ENCODE assay signal across 7 cellular contexts in genomic region chr21:38352536-38353219, GRCh38.
DNase-seq lines count a peak whose midpoint lies in the region; ATAC-seq, FAIRE-seq and TF ChIP-seq lines count a peak whose summit lies in the region.

No MANE protein-coding gene starts in this region.

- no peak overlapping the region for H3K23ac ChIP-seq in H1 (ENCODE audit: insufficient read length)
- no peak overlapping the region for H3K23ac ChIP-seq in mesenchymal stem cell (ENCODE audit: low read length in 2 of 2)

- no peaks in the 10 kb centered on the region for H3K23me2 ChIP-seq in H1 (ENCODE audit: low read depth, low read length)

- peak; percentile 91 to 92 for TF ChIP-seq RAD21 in H1 (IDR thresholded peaks at IDR 0.05 in 1 of 2, conservative IDR thresholded peaks at IDR 0.05 in 1 of 2; ENCODE audit: low read depth in 2 of 2, low read length in 2 of 2)

- H3K9ac ChIP-seq in H1 (replicated peaks in 1 of 4; ENCODE audit: extremely low read depth in 1 of 4, low read depth in 3 of 4, low read length in 3 of 4) (no peak overlapping the region), mesenchymal stem cell (ENCODE audit: low read length) (peak overlapping the region; percentile 91)

- H4K91ac ChIP-seq in H1 (replicated peaks; ENCODE audit: insufficient read length, low read length) = no peak overlapping the region
- no peak overlapping the region for H4K91ac ChIP-seq in mesenchymal stem cell (ENCODE audit: low read length)

- in situ Hi-C loops in GM13976 (cut with MboI; ENCODE audit: low sequenced_read_pairs, unreplicated experiment) = loop anchor here (10.0 to 25.0 kb wide), 3 partner anchors 148 to 640 kb away; no protein-coding TSS in a partner anchor

- no peak overlapping the region for H2BK20ac ChIP-seq in H1 (ENCODE audit: low read length)

- H3K9me3 ChIP-seq in H1 (ENCODE audit: insufficient read depth in 2 of 2, low read depth in 1 of 2, low read length in 1 of 2) (no peaks in the 10 kb centered on the region), mesenchymal stem cell (ENCODE audit: control insufficient read depth, low read length) (no peaks in the 10 kb centered on the region), thyroid gland (no peaks in the 10 kb centered on the region)

- TF ChIP-seq EP300 in H1 (IDR thresholded peaks at IDR 0.05; ENCODE audit: borderline replicate concordance in 1 of 2, low read depth in 2 of 2, low read length in 2 of 2) = no peak

- H2BK120ac ChIP-seq in H1 (replicated peaks; ENCODE audit: low read depth, low read length) (no peak overlapping the region), mesenchymal stem cell (ENCODE audit: low read depth, low read length) (no peak overlapping the region)

- POLR2A ChIA-PET in H1 (lab: Charles Lee; ENCODE audit: partially characterized antibody) = interaction anchor here (0.7 to 1.0 kb wide), 2 partner anchors 118 to 182 kb away, joined by 4 to 7 read pairs; no protein-coding TSS in a partner anchor

- H3K4me1 ChIP-seq in H1 (replicated peaks in 1 of 4; ENCODE audit: control insufficient read depth in 3 of 4, insufficient read depth in 4 of 4, low read length in 3 of 4) (peaks cover 0 to 11% (median 4%) of the 10 kb centered on the region in 4 experiments; a peak in 3 of 7 replicates), mesenchymal stem cell (ENCODE audit: control insufficient read depth, insufficient read depth, low read depth, low read length) (peaks cover 35% of the 10 kb centered on the region), thyroid gland (peaks cover 23 to 50% of the 10 kb centered on the region in 2 donors)

- H3K18ac ChIP-seq in H1 (ENCODE audit: extremely low read depth, low read length) (no peak overlapping the region), mesenchymal stem cell (ENCODE audit: low read depth in 1 of 2, low read length in 2 of 2) (no peak overlapping the region)

- H3K4me2 ChIP-seq in H1 (ENCODE audit: insufficient read depth in 1 of 2, low read depth in 2 of 2, low read length in 2 of 2) (no peak overlapping the region), mesenchymal stem cell (ENCODE audit: low read length, poor library complexity, severe bottlenecking) (no peak overlapping the region)

- peak; percentile 63 for DNase-seq in GM13976 (ENCODE audit: low spot score)
- DNase-seq in NCI-H1105 (lab: John Stamatoyannopoulos, UW) = peak; percentile 70
- DNase-seq in T1000 (lab: John Stamatoyannopoulos, UW) = peak; percentile 33
- DNase-seq in H1 (ENCODE audit: low read depth in 1 of 2, low spot score in 2 of 2) = peak in 1 of 2 experiments; percentile 84
- peak; percentile 71 for DNase-seq in mesenchymal stem cell
- peak; percentile 78 to 81 for DNase-seq in thyroid gland

- intact Hi-C loops in thyroid gland (cut with DNase I) = loop anchor here (10.0 kb wide), 1 partner anchor 638 kb away; no protein-coding TSS in a partner anchor

- no peak overlapping the region for H3K27ac ChIP-seq in H1 (ENCODE audit: low read depth, low read length)
- H3K27ac ChIP-seq in mesenchymal stem cell (ENCODE audit: low read length, poor library complexity, severe bottlenecking) = peak overlapping the region; percentile 83
- peak overlapping the region; percentile 46 to 94 (median 93) for H3K27ac ChIP-seq in thyroid gland

- 49% methylated on average over 6 of the region's 6 CpGs; no CpG with 5 or more reads in 1 of the 2 experiments for WGBS in H1 (ENCODE audit: extremely low coverage in 1 of 2, insufficient coverage in 1 of 2, insufficient read length in 1 of 2, insufficient replicate concordance in 2 of 2, low coverage in 1 of 2, low lambda C conversion rate in 2 of 2, missing lambda C conversion rate in 1 of 2), 2 experiments
- WGBS in mesenchymal stem cell = 50% methylated on average over 6 of the region's 6 CpGs
- WGBS in thyroid gland, 2 donors = 44 to 45% methylated on average over 6 of the region's 6 CpGs

- H3K27me3 ChIP-seq in H1 (replicated peaks in 1 of 4; ENCODE audit: control insufficient read depth in 3 of 4, extremely low read depth in 1 of 4, insufficient read depth in 3 of 4, low read length in 3 of 4) (peaks cover 0 to 4% (median 0%) of the 10 kb centered on the region in 4 experiments; a peak in 3 of 7 replicates), mesenchymal stem cell (ENCODE audit: control insufficient read depth in 1 of 2, insufficient read depth in 1 of 2, low read length in 2 of 2) (no peaks in the 10 kb centered on the region), thyroid gland (no peaks in the 10 kb centered on the region)

- H2BK15ac ChIP-seq in H1 (ENCODE audit: low read length) (0 out of 2 replicates have a peak overlapping the region, but pooled peaks have one; percentile 9), mesenchymal stem cell (ENCODE audit: low read depth, poor library complexity, severe bottlenecking) (no peak overlapping the region)

- H3K4ac ChIP-seq in H1 (replicated peaks; ENCODE audit: insufficient read length, low read depth, low read length) (no peak overlapping the region), mesenchymal stem cell (ENCODE audit: low read depth in 1 of 2, low read length in 2 of 2) (no peak overlapping the region)

- H3K4me3 ChIP-seq in H1 (ENCODE audit: extremely low read depth in 1 of 4, insufficient read depth in 2 of 4, low read depth in 3 of 4, low read length in 4 of 4) (no peak overlapping the region), mesenchymal stem cell (ENCODE audit: insufficient read depth in 1 of 2, low read depth in 1 of 2, low read length in 2 of 2) (no peak overlapping the region), thyroid gland (replicated peaks in 1 of 3) (no peak overlapping the region)

- no peak overlapping the region for H2BK12ac ChIP-seq in H1 (ENCODE audit: low read depth, low read length)
- no peak overlapping the region for H2BK12ac ChIP-seq in mesenchymal stem cell (ENCODE audit: low read length in 2 of 2)

- ATAC-seq in GM18498 (IDR thresholded peaks at IDR 0.05; ENCODE audit: unreplicated experiment) = no peak

- H2BK5ac ChIP-seq in H1 (ENCODE audit: low read depth, low read length) = no peak overlapping the region
- peak overlapping the region; percentile 91 for H2BK5ac ChIP-seq in mesenchymal stem cell (ENCODE audit: low read depth, low read length, poor library complexity, severe bottlenecking)

- no peak overlapping the region for H2AFZ ChIP-seq in H1 (ENCODE audit: low read length)
- H2AFZ ChIP-seq in mesenchymal stem cell (ENCODE audit: low read depth, low read length) = no peak overlapping the region

- TF ChIP-seq POLR2A in H1 (IDR thresholded peaks at IDR 0.05; ENCODE audit: control extremely low read depth in 1 of 2, low read depth in 2 of 2, low read length in 2 of 2) (no peak), thyroid gland (IDR thresholded peaks at IDR 0.05) (no peak)

- no peak overlapping the region for H4K5ac ChIP-seq in H1 (ENCODE audit: insufficient read length, low read depth, low read length)

- no peak overlapping the region for H3K56ac ChIP-seq in H1 (replicated peaks; ENCODE audit: insufficient read length, low read depth, low read length)

- H4K8ac ChIP-seq in H1 (ENCODE audit: extremely low read depth, insufficient read depth, low read length) = no peak overlapping the region
- no peak overlapping the region for H4K8ac ChIP-seq in mesenchymal stem cell (ENCODE audit: low read length)

- H4K20me1 ChIP-seq in H1 (replicated peaks in 1 of 2; ENCODE audit: control insufficient read depth in 1 of 2, insufficient read depth in 2 of 2, low read length in 2 of 2) = no peaks in the 10 kb centered on the region

- H2AK5ac ChIP-seq in H1 (ENCODE audit: low read depth, low read length) (no peak overlapping the region), mesenchymal stem cell (ENCODE audit: low read length, severe bottlenecking) (peak overlapping the region; percentile 95)

- CTCF ChIA-PET in H1 (lab: Charles Lee; ENCODE audit: partially characterized antibody) = interaction anchor here (0.6 to 9.0 kb wide), 47 partner anchors 10 to 654 kb away, joined by 3 to 366 read pairs (median 4); no protein-coding TSS in a partner anchor

- H3K79me2 ChIP-seq in H1 (ENCODE audit: control insufficient read depth in 1 of 2, insufficient read depth in 2 of 2, low read length in 2 of 2) = no peaks in the 10 kb centered on the region

- peak; percentile 32 for FAIRE-seq in H1 (lab: Jason Lieb, UNC)

- H3K79me1 ChIP-seq in H1 (ENCODE audit: low read depth, low read length) (no peaks in the 10 kb centered on the region), mesenchymal stem cell (replicated peaks; ENCODE audit: low read length, poor library complexity, severe bottlenecking) (peaks cover 5% of the 10 kb centered on the region)

- H3K36me3 ChIP-seq in H1 (ENCODE audit: control insufficient read depth in 2 of 4, insufficient read depth in 4 of 4, low read length in 3 of 4) (no peaks in the 10 kb centered on the region), mesenchymal stem cell (ENCODE audit: control insufficient read depth in 1 of 2, insufficient read depth in 2 of 2, low read depth in 1 of 2, low read length in 2 of 2) (peaks cover 0 to 3% of the 10 kb centered on the region in 2 experiments), thyroid gland (no peaks in the 10 kb centered on the region)

- peak; percentile 65 for TF ChIP-seq CTCF in GM13976 (IDR thresholded peaks at IDR 0.05; ENCODE audit: borderline replicate concordance, control extremely low read depth, extremely low read depth, insufficient read depth, missing control alignments)
- peak; percentile 60 to 84 (median 79) for TF ChIP-seq CTCF in H1 (IDR thresholded peaks at IDR 0.05; ENCODE audit: control extremely low read depth in 1 of 3, insufficient read depth in 1 of 3, low read depth in 1 of 3, low read length in 3 of 3)
- peak; percentile 43 to 93 (median 84) for TF ChIP-seq CTCF in thyroid gland (IDR thresholded peaks at IDR 0.05)

- no peak overlapping the region for H3K14ac ChIP-seq in H1 (ENCODE audit: insufficient read length)
- no peak overlapping the region for H3K14ac ChIP-seq in mesenchymal stem cell (ENCODE audit: low read length in 2 of 2)

TF ChIP-seq in H1, 55 proteins besides CTCF, POLR2A, EP300 and RAD21:
- TF ChIP-seq BRCA1 (IDR thresholded peaks at IDR 0.05; ENCODE audit: low read depth, low read length) (no peak), CREB1 (IDR thresholded peaks at IDR 0.05) (no peak), GABPA (IDR thresholded peaks at IDR 0.05; ENCODE audit: borderline replicate concordance, insufficient read depth, low read length) (no peak), RXRA (IDR thresholded peaks at IDR 0.05; ENCODE audit: insufficient read depth, low read depth, low read length) (no peak), ATF3 (IDR thresholded peaks at IDR 0.05; ENCODE audit: insufficient read depth, low read depth, low read length) (no peak), CBX8 (IDR thresholded peaks at IDR 0.05; ENCODE audit: borderline replicate concordance, low read depth, low read length) (no peak)
TF ChIP-seq in H1: peak in this region for 0.
